28 cellular contexts compared by ENCODE assay signal in genomic region chr7:113625494-113626102, GRCh38.
"Had no signal": no experiment of that assay in that cellular context is flagged by ENCODE, and none has a peak within 500 bp of the region (broad histone marks: within the 10 kb centered on the region; RNA-seq: fewer than 3 reads in every experiment).

No MANE protein-coding gene starts in this region.

- H3K27me3 ChIP-seq: colonic mucosa, dorsolateral prefrontal cortex, esophagus muscularis mucosa, esophagus squamous epithelium, foreskin keratinocyte, gastrocnemius medialis, gastroesophageal sphincter, heart left ventricle, heart right ventricle had no signal

- H3K4me1 Mint-ChIP-seq: endodermal cell had no signal

- H3K4me3 Mint-ChIP-seq: dendritic cell treated with granulocyte-macrophage colony-stimulating factor and Interleukin-4, amounts not matched to agents 40 ng/mL and 50 ng/mL, for 4 days; effector memory CD8-positive, alpha-beta T cell; endodermal cell had no signal

- ATAC-seq: effector memory CD8-positive, alpha-beta T cell; esophagus mucosa; foreskin keratinocyte; gastrocnemius medialis; gastroesophageal sphincter; heart left ventricle; heart right ventricle had no signal

- H3K27ac Mint-ChIP-seq: dendritic cell treated with granulocyte-macrophage colony-stimulating factor and Interleukin-4, amounts not matched to agents 40 ng/mL and 50 ng/mL, for 4 days; effector memory CD8-positive, alpha-beta T cell; endodermal cell had no signal

- H3K36me3 ChIP-seq: colonic mucosa, esophagus muscularis mucosa, esophagus squamous epithelium, gastrocnemius medialis, gastroesophageal sphincter, heart left ventricle, heart right ventricle had no signal

- H3K4me1 ChIP-seq: colonic mucosa, esophagus muscularis mucosa, esophagus squamous epithelium, foreskin keratinocyte, gastrocnemius medialis, gastroesophageal sphincter, heart left ventricle, heart right ventricle had no signal

- H3K4me3 ChIP-seq: colonic mucosa, coronary artery, dorsolateral prefrontal cortex, esophagus muscularis mucosa, esophagus squamous epithelium, gastrocnemius medialis, gastroesophageal sphincter, heart left ventricle, heart right ventricle had no signal

- H3K27ac ChIP-seq: colonic mucosa, coronary artery, dorsolateral prefrontal cortex, epithelial cell of prostate, esophagus muscularis mucosa, esophagus squamous epithelium, foreskin keratinocyte, gastrocnemius medialis, gastroesophageal sphincter, heart left ventricle, heart right ventricle had no signal

- DNase-seq: colonic mucosa; cortex of kidney; dermis blood vessel endothelial cell; dorsolateral prefrontal cortex; effector CD4-positive, alpha-beta T cell; effector CD8-positive, alpha-beta T cell; effector memory CD4-positive, alpha-beta T cell; effector memory CD8-positive, alpha-beta T cell; endodermal cell; erythroblast; esophagus squamous epithelium; foreskin fibroblast; foreskin keratinocyte; foreskin melanocyte; gastrocnemius medialis; glutamatergic neuron; head of caudate nucleus; heart left ventricle; heart right ventricle had no signal

- H3K27me3 Mint-ChIP-seq: dendritic cell treated with granulocyte-macrophage colony-stimulating factor and Interleukin-4, amounts not matched to agents 40 ng/mL and 50 ng/mL, for 4 days; effector memory CD8-positive, alpha-beta T cell had no signal

- FAIRE-seq: colon, endothelial cell of umbilical vein, frontal cortex had no signal

- H3K9me3 ChIP-seq: colonic mucosa, esophagus muscularis mucosa, esophagus squamous epithelium, gastrocnemius medialis, gastroesophageal sphincter had no signal
